ENCODE assay signal across 14 cellular contexts in the genomic region with DNA sequence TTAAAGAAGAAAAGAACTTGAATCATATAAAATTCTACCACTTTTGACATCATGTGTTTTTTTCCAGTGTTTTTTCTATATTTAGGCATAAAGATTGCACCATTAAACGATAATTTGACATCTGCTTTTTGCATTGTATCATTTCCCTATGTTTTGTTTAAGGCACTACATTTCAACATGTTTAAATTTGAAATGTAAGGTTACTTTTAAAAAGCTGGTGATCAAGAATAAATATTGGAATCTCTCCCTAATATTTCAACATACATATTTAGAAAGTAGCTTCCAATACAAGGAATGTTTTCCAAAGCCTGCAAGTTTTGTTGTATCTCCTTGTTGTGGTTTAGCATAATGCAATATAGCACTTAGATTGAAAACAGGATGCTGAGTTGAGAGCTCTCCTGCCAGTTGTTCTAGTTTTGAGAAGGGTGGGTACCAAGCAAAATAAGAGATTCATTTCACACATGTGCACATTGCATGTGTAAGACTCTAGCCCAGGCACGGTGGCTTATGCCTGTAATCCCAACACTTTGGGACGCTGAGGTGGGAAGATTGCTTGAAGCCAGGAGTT.
DNase-seq lines count a peak whose midpoint lies in the region; ATAC-seq, FAIRE-seq and TF ChIP-seq lines count a peak whose summit lies in the region.
"Had no signal": no experiment of that assay in that cellular context is flagged by ENCODE, and none has a peak within 500 bp of the region (broad histone marks: within the 10 kb centered on the region; RNA-seq: fewer than 3 reads in every experiment).

No MANE protein-coding gene starts in this region.

- TF ChIP-seq POLR2A in K562 (conservative IDR thresholded peaks at IDR 0.05) = no peak

- TF ChIP-seq CTCF in K562 (IDR thresholded peaks at IDR 0.05 in 2 of 3, conservative IDR thresholded peaks at IDR 0.05 in 1 of 3; ENCODE audit: insufficient read depth in 2 of 3, low read depth in 1 of 3, low read length in 3 of 3) (no peak), colonic mucosa (IDR thresholded peaks at IDR 0.05) (no peak)

- ATAC-seq in K562 = no peak
- ATAC-seq in naive thymus-derived CD8-positive, alpha-beta T cell = no peak
- ATAC-seq in HG03565 (IDR thresholded peaks at IDR 0.05; ENCODE audit: unreplicated experiment) = no peak
- ATAC-seq: GM23338 had no signal

- no peak overlapping the region for H3K27ac ChIP-seq in K562 (ENCODE audit: extremely low read depth, low read depth, low read length)
- H3K27ac ChIP-seq in colonic mucosa = no peak overlapping the region

- DNase-seq in SIG-M5 treated with dmso at 0.1 percent for 504 hours (lab: John Stamatoyannopoulos, UW; ENCODE audit: unreplicated experiment) (peak; percentile 64), SIG-M5 (lab: John Stamatoyannopoulos, UW) (no peak), MV-4-11 (lab: John Stamatoyannopoulos, UW) (peak; percentile 84), K562 (ENCODE audit: extremely low read depth in 1 of 4, low spot score in 3 of 4) (no peak), colonic mucosa (no peak), NK-92 (lab: John Stamatoyannopoulos, UW; ENCODE audit: unreplicated experiment) (no peak)
- DNase-seq in naive thymus-derived CD8-positive, alpha-beta T cell = peak in 1 of 10 donors; percentile 7
- DNase-seq: activated CD4-positive, CD25-positive, alpha-beta regulatory T cell treated with anti-CD3 and anti-CD28 coated beads, Interleukin-2, amount 50 U/mL, for 72 hours; NCI-H1436; NCI-H526 treated with DMSO at 0.1 percent for 48 hours had no signal

- H3K36me3 Mint-ChIP-seq in naive thymus-derived CD8-positive, alpha-beta T cell = peaks cover 0 to 27% (median 11%) of the 10 kb centered on the region in 3 donors
- H3K36me3 Mint-ChIP-seq: type B pancreatic cell had no signal

- no peaks in the 10 kb centered on the region for H3K9me3 ChIP-seq in K562 (replicated peaks; ENCODE audit: control insufficient read depth, insufficient read depth, low read depth, low read length)
- no peaks in the 10 kb centered on the region for H3K9me3 ChIP-seq in colonic mucosa

- TF ChIP-seq EP300 in K562 (IDR thresholded peaks at IDR 0.05; ENCODE audit: low read length) = no peak

- 69% methylated on average over 3 of the region's 3 CpGs for WGBS in K562 (ENCODE audit: insufficient coverage, low coverage, missing lambda C conversion rate)

- in situ Hi-C loops in K562 (cut with MboI) = no loop called here

- intact Hi-C loops in K562 (cut with micrococcal nuclease) (no loop called here), colonic mucosa (cut with DNase I) (no loop called here)

- H3K4me3 Mint-ChIP-seq in naive thymus-derived CD8-positive, alpha-beta T cell = peak overlapping the region in 2 of 10 donors; percentile 11 to 49
- H3K4me3 Mint-ChIP-seq: GM23338, nephron, type B pancreatic cell had no signal

- CTCF ChIA-PET in K562 (lab: Yijun Ruan, JAX; ENCODE audit: low intra/inter-chr PET ratio) = interaction anchor here (0.5 kb wide), 1 partner anchor 918 kb away, joined by 3 read pairs; no protein-coding TSS in a partner anchor

- FAIRE-seq in K562 (lab: Jason Lieb, UNC) = no peak

- H2AFZ ChIP-seq in K562 (ENCODE audit: low read depth, low read length) = no peak overlapping the region
- H2AFZ ChIP-seq: GM23338 had no signal

- no peaks in the 10 kb centered on the region for H4K20me1 ChIP-seq in K562 (replicated peaks; ENCODE audit: control insufficient read depth, insufficient read depth, low read length)

- no peak overlapping the region for H3K9ac ChIP-seq in K562 (ENCODE audit: insufficient read depth in 1 of 2, low read depth in 2 of 2, low read length in 2 of 2)
- H3K9ac ChIP-seq in colonic mucosa (ENCODE audit: low read depth in 2 of 2, low read length in 2 of 2) = no peak overlapping the region

- H3K9me3 Mint-ChIP-seq in naive thymus-derived CD8-positive, alpha-beta T cell = no peaks in the 10 kb centered on the region
- H3K9me3 Mint-ChIP-seq: GM23338, nephron, type B pancreatic cell had no signal

- H3K79me2 ChIP-seq in K562 (ENCODE audit: control insufficient read depth, insufficient read depth, low read length) = no peaks in the 10 kb centered on the region

- H3K4me1 ChIP-seq in K562 (replicated peaks in 1 of 2; ENCODE audit: control insufficient read depth in 2 of 2, insufficient read depth in 2 of 2, low read length in 2 of 2) (peaks cover 0 to 13% of the 10 kb centered on the region in 2 experiments; a peak in 1 of 5 replicates), colonic mucosa (peaks cover 5% of the 10 kb centered on the region)

- no peak overlapping the region for H3K4me2 ChIP-seq in K562 (ENCODE audit: insufficient read depth, low read length)
- H3K4me2 ChIP-seq: GM23338 had no signal

- H3K36me3 ChIP-seq in K562 (ENCODE audit: control insufficient read depth, insufficient read depth, low read length) (peaks cover 5% of the 10 kb centered on the region; the same call in 1 of the 3 replicates), colonic mucosa (no peaks in the 10 kb centered on the region)

- H3K27me3 Mint-ChIP-seq in naive thymus-derived CD8-positive, alpha-beta T cell = no peaks in the 10 kb centered on the region
- H3K27me3 Mint-ChIP-seq: type B pancreatic cell had no signal

- H3K4me3 ChIP-seq in K562 (no peak overlapping the region), colonic mucosa (no peak overlapping the region)
- H3K4me3 ChIP-seq: GM23338 had no signal

- no peak for TF ChIP-seq RAD21 in K562 (CRISPR knock-in tag; conservative IDR thresholded peaks at IDR 0.05 in 1 of 2, IDR thresholded peaks at IDR 0.05 in 1 of 2)

- no peaks in the 10 kb centered on the region for H3K9me1 ChIP-seq in K562 (ENCODE audit: control insufficient read depth, insufficient read depth, low read length)

- H3K4me1 Mint-ChIP-seq in naive thymus-derived CD8-positive, alpha-beta T cell = peaks cover 8 to 27% (median 23%) of the 10 kb centered on the region in 4 donors

- POLR2A ChIA-PET in K562 (lab: Yijun Ruan, JAX) = interaction anchor here (0.7 to 4.4 kb wide), 3 partner anchors 10 to 82 kb away, joined by 3 to 28 read pairs (median 3); no protein-coding TSS in a partner anchor
- POLR2A ChIA-PET in naive thymus-derived CD8-positive, alpha-beta T cell (lab: Charles Lee) = interaction anchor here (1.2 to 4.0 kb wide), 4 partner anchors 11 to 74 kb away, joined by 3 to 38 read pairs (median 8); no protein-coding TSS in a partner anchor

- no TSS peak for BruUV-seq in K562 (replicated peaks; lab: Mats Ljungman, UMichigan)

- H3K27ac Mint-ChIP-seq in naive thymus-derived CD8-positive, alpha-beta T cell = peak overlapping the region in 9 of 10 donors; percentile 25 to 90 (median 75)
- H3K27ac Mint-ChIP-seq: GM23338, nephron, type B pancreatic cell had no signal

- H3K27me3 ChIP-seq in K562 (ENCODE audit: control insufficient read depth in 2 of 2, insufficient read depth in 2 of 2, low read length in 2 of 2) (no peaks in the 10 kb centered on the region), colonic mucosa (no peaks in the 10 kb centered on the region)

TF ChIP-seq in K562, 482 proteins besides CTCF, POLR2A, EP300 and RAD21:
- TF ChIP-seq ZSCAN32 (CRISPR knock-in tag; IDR thresholded peaks at IDR 0.05) = no peak
- peak; percentile 31; the same call in 1 of the 2 replicates for TF ChIP-seq CEBPB (tag; IDR thresholded peaks at IDR 0.05)

Comparison
In these comparisons a context has a peak if more than half of its experiments do, and no peak if none do; other contexts are left out.
1. DNase-seq: peak in SIG-M5 treated with dmso at 0.1 percent for 504 hours (single experiment) and MV-4-11 (single experiment); none in SIG-M5 (single experiment), K562 (0 of 4), colonic mucosa (single experiment) and NK-92 (single experiment).